In genomic region chr2:152098798-152099654, GRCh38 we compare ENCODE assay signal across 8 cellular contexts. TPM values are rescaled to one million over a fixed set of nuclear protein-coding genes. Genes with fewer than 3 reads are reported as not detected.
DNase-seq lines count a peak whose midpoint lies in the region; ATAC-seq and TF ChIP-seq lines count a peak whose summit lies in the region.

CACNB4 (minus strand) TSS chr2:152099044.

- H3K4me3 ChIP-seq in PC-9 (peak within 1 kb of the TSS; percentile 66), liver (ENCODE audit: low read depth in 1 of 3, low read length in 3 of 3) (peak within 1 kb of the TSS in 2 of 3 donors; percentile 39 to 61), testis (peak within 1 kb of the TSS; percentile 55 to 64)

- H3K79me2 ChIP-seq in PC-9 (ENCODE audit: low read depth), result no peaks in the 10 kb centered on the region

- no peak within 1 kb of the TSS for H3K27ac ChIP-seq in PC-9
- no peak within 1 kb of the TSS for H3K27ac ChIP-seq in liver (ENCODE audit: low read depth in 1 of 2, low read length in 2 of 2)
- peak within 1 kb of the TSS; percentile 15 to 70 for H3K27ac ChIP-seq in testis

- TF ChIP-seq CTCF in PC-9 (conservative IDR thresholded peaks at IDR 0.05) (no peak), liver (IDR thresholded peaks at IDR 0.05; ENCODE audit: low read depth, low read length, missing input control) (no peak), testis (IDR thresholded peaks at IDR 0.05) (no peak)

- H3K4me2 ChIP-seq in PC-9, result peak within 1 kb of the TSS; percentile 90

- WGBS in liver, result 3% methylated on average over 65 of the region's 65 CpGs
- WGBS in testis, 2 donors, result 1% methylated on average over 39 to 53 of the region's 65 CpGs

- DNase-seq in EH (ENCODE audit: low read depth) (peak; percentile 19), PC-9 (peak in 1 of 2 experiments; percentile 5), cerebellar cortex (ENCODE audit: low spot score) (peak; percentile 34), testis (peak; percentile 59), KG1 (lab: John Stamatoyannopoulos, UW) (no peak)

- ATAC-seq in GM21786 (IDR thresholded peaks at IDR 0.05; ENCODE audit: unreplicated experiment), result peak; percentile 29
- no peak for ATAC-seq in GM19455 (IDR thresholded peaks at IDR 0.05; ENCODE audit: unreplicated experiment)

- POLR2A ChIA-PET in PC-9 (lab: Charles Lee; ENCODE audit: unreplicated experiment), result no interaction called here

- intact Hi-C loops in PC-9 (cut with micrococcal nuclease; ENCODE audit: unreplicated experiment) (no loop called here), testis (cut with DNase I; ENCODE audit: low total_unique reads) (no loop called here)

- H3F3A ChIP-seq in PC-9 (ENCODE audit: insufficient read depth, low read depth), result peaks cover 8% of the 10 kb centered on the region

- H3K9ac ChIP-seq in liver (ENCODE audit: low read depth in 1 of 2, low read length in 2 of 2), result no peak within 1 kb of the TSS

- no peaks in the 10 kb centered on the region for H4K20me1 ChIP-seq in PC-9 (ENCODE audit: insufficient read depth)

- H3K4me1 ChIP-seq in PC-9 (replicated peaks; ENCODE audit: insufficient read depth) (peaks cover 9% of the 10 kb centered on the region; the same call in 1 of the 2 replicates), liver (ENCODE audit: control insufficient read depth in 4 of 4, insufficient read depth in 4 of 4, low read length in 3 of 4) (peaks cover 11 to 23% (median 18%) of the 10 kb centered on the region in 4 donors), testis (peaks cover 14% of the 10 kb centered on the region)

- H2AFZ ChIP-seq in PC-9, result peak within 1 kb of the TSS; percentile 77

- H3K9me3 ChIP-seq in PC-9 (ENCODE audit: insufficient read depth, low read depth) (no peaks in the 10 kb centered on the region; the same call in 1 of the 2 replicates), liver (ENCODE audit: control insufficient read depth in 4 of 4, low read length in 3 of 4) (no peaks in the 10 kb centered on the region), testis (no peaks in the 10 kb centered on the region)

- TF ChIP-seq RAD21 in liver (IDR thresholded peaks at IDR 0.05), result no peak

- CTCF ChIA-PET in PC-9 (lab: Charles Lee), result no interaction called here

- H3K27me3 ChIP-seq in PC-9 (ENCODE audit: insufficient read depth, low read depth) (peaks cover 65% of the 10 kb centered on the region), liver (ENCODE audit: control insufficient read depth in 4 of 4, insufficient read depth in 4 of 4, low read length in 3 of 4) (peaks cover 0 to 18% (median 11%) of the 10 kb centered on the region in 4 donors), testis (no peaks in the 10 kb centered on the region)

- no peak for TF ChIP-seq POLR2A in testis (IDR thresholded peaks at IDR 0.05)

- BruUV-seq in PC-9 (replicated peaks; lab: Mats Ljungman, UMichigan), result no TSS peak

- H3K36me3 ChIP-seq in PC-9 (ENCODE audit: low read depth), result no peaks in the 10 kb centered on the region
- no peaks in the 10 kb centered on the region for H3K36me3 ChIP-seq in liver (ENCODE audit: control insufficient read depth in 4 of 4, insufficient read depth in 3 of 4, low read depth in 1 of 4, low read length in 3 of 4)
- no peaks in the 10 kb centered on the region for H3K36me3 ChIP-seq in testis (ENCODE audit: low read depth, missing control alignments)

- no peaks in the 10 kb centered on the region for H3K9me2 ChIP-seq in PC-9 (ENCODE audit: insufficient read depth)

TF ChIP-seq in liver, 16 proteins besides CTCF, POLR2A, EP300 and RAD21:
- TF ChIP-seq HNF4G (IDR thresholded peaks at IDR 0.05) (no peak), SP1 (IDR thresholded peaks at IDR 0.05) (no peak), ATF3 (IDR thresholded peaks at IDR 0.05) (no peak), TAF1 (conservative IDR thresholded peaks at IDR 0.05) (no peak), EGR1 (IDR thresholded peaks at IDR 0.05; ENCODE audit: low read depth in 2 of 2) (no peak)

RNA-seq across cellular contexts. Expression of gene CACNB4, which starts in this region (rescaled TPM):
- 0.73 and 0.98 TPM in 2 replicates for total RNA-seq in PC-9 (2021)
- under 1 TPM; 0.33 to 0.50 TPM for total RNA-seq in liver
- polyA plus RNA-seq in liver, result under 1 TPM; 0.02 to 0.08 TPM
- total RNA-seq in testis, result 10 to 100 TPM; 82.2 to 83.8 TPM
- polyA plus RNA-seq in testis (ENCODE audit: insufficient read depth, low read depth, low replicate concordance), result 7.8 TPM

Comparison
In these comparisons a context has a peak if more than half of its experiments do, and no peak if none do; other contexts are left out.
1. RNA of gene CACNB4 (total RNA-seq): 82.2 to 83.8 TPM in testis; 0.73 to 0.98 TPM in PC-9 and 0.33 to 0.50 TPM in liver; every median in the first group is over 10 times any median in the second.
2. H3K27ac ChIP-seq: peak in testis (2 of 2); none in PC-9 (single experiment) and liver (0 of 2).
3. Peak in every context shown above with its lines, with median percentiles within 50 percentile points of each other: H3K4me3 ChIP-seq.